ENCODE assay signal across 2 cellular contexts in the genomic region with DNA sequence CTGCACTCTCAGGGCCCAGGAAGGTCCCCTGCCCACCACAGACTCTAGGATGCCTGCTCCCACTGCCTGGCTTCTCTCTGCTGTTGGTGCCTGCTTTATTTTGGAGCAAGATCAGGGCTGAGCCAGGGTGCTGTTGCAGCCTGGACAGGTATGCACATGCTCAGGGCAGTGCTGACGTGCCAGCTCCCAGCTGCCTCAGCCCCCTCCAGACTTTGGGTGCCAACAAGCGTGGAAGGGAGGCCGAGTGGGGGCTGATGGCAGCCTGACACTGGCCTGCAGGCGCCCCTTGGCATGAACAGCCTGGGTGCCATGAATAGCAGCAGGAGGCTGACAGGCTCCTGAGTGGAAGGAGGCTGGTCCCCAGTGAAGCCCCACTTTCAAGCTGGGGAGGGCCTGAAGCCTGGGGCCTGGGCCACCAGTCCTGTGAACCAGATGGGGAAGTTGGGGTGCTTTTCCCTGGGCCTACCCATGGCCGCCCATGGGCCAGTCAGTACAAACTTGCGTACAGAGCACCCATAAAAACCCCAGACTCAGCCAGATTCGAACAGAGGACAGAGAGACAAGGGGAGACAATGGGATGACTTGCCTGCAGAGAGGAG.
TF ChIP-seq lines count a peak whose summit lies in the region.

No MANE protein-coding gene starts in this region.

TF ChIP-seq in H1, 55 proteins besides CTCF, POLR2A, EP300 and RAD21 (continued from another document):
- TF ChIP-seq JUND (IDR thresholded peaks at IDR 0.05; ENCODE audit: low read length) (no peak), FOSL1 (IDR thresholded peaks at IDR 0.05; ENCODE audit: insufficient read depth, low read depth, low read length) (no peak), BRCA1 (IDR thresholded peaks at IDR 0.05; ENCODE audit: low read depth, low read length) (no peak), BACH1 (IDR thresholded peaks at IDR 0.05; ENCODE audit: low read length) (no peak), TAF1 (IDR thresholded peaks at IDR 0.05; ENCODE audit: low read depth, low read length) (no peak), ZNF274 (IDR thresholded peaks at IDR 0.05; ENCODE audit: borderline replicate concordance, extremely low read depth, low read length) (no peak), SIX5 (IDR thresholded peaks at IDR 0.05; ENCODE audit: low read depth, low read length) (no peak), EZH2 (IDR thresholded peaks at IDR 0.05; ENCODE audit: low read depth, low read length, severe bottlenecking) (no peak)
- TF ChIP-seq, protein P1, sequence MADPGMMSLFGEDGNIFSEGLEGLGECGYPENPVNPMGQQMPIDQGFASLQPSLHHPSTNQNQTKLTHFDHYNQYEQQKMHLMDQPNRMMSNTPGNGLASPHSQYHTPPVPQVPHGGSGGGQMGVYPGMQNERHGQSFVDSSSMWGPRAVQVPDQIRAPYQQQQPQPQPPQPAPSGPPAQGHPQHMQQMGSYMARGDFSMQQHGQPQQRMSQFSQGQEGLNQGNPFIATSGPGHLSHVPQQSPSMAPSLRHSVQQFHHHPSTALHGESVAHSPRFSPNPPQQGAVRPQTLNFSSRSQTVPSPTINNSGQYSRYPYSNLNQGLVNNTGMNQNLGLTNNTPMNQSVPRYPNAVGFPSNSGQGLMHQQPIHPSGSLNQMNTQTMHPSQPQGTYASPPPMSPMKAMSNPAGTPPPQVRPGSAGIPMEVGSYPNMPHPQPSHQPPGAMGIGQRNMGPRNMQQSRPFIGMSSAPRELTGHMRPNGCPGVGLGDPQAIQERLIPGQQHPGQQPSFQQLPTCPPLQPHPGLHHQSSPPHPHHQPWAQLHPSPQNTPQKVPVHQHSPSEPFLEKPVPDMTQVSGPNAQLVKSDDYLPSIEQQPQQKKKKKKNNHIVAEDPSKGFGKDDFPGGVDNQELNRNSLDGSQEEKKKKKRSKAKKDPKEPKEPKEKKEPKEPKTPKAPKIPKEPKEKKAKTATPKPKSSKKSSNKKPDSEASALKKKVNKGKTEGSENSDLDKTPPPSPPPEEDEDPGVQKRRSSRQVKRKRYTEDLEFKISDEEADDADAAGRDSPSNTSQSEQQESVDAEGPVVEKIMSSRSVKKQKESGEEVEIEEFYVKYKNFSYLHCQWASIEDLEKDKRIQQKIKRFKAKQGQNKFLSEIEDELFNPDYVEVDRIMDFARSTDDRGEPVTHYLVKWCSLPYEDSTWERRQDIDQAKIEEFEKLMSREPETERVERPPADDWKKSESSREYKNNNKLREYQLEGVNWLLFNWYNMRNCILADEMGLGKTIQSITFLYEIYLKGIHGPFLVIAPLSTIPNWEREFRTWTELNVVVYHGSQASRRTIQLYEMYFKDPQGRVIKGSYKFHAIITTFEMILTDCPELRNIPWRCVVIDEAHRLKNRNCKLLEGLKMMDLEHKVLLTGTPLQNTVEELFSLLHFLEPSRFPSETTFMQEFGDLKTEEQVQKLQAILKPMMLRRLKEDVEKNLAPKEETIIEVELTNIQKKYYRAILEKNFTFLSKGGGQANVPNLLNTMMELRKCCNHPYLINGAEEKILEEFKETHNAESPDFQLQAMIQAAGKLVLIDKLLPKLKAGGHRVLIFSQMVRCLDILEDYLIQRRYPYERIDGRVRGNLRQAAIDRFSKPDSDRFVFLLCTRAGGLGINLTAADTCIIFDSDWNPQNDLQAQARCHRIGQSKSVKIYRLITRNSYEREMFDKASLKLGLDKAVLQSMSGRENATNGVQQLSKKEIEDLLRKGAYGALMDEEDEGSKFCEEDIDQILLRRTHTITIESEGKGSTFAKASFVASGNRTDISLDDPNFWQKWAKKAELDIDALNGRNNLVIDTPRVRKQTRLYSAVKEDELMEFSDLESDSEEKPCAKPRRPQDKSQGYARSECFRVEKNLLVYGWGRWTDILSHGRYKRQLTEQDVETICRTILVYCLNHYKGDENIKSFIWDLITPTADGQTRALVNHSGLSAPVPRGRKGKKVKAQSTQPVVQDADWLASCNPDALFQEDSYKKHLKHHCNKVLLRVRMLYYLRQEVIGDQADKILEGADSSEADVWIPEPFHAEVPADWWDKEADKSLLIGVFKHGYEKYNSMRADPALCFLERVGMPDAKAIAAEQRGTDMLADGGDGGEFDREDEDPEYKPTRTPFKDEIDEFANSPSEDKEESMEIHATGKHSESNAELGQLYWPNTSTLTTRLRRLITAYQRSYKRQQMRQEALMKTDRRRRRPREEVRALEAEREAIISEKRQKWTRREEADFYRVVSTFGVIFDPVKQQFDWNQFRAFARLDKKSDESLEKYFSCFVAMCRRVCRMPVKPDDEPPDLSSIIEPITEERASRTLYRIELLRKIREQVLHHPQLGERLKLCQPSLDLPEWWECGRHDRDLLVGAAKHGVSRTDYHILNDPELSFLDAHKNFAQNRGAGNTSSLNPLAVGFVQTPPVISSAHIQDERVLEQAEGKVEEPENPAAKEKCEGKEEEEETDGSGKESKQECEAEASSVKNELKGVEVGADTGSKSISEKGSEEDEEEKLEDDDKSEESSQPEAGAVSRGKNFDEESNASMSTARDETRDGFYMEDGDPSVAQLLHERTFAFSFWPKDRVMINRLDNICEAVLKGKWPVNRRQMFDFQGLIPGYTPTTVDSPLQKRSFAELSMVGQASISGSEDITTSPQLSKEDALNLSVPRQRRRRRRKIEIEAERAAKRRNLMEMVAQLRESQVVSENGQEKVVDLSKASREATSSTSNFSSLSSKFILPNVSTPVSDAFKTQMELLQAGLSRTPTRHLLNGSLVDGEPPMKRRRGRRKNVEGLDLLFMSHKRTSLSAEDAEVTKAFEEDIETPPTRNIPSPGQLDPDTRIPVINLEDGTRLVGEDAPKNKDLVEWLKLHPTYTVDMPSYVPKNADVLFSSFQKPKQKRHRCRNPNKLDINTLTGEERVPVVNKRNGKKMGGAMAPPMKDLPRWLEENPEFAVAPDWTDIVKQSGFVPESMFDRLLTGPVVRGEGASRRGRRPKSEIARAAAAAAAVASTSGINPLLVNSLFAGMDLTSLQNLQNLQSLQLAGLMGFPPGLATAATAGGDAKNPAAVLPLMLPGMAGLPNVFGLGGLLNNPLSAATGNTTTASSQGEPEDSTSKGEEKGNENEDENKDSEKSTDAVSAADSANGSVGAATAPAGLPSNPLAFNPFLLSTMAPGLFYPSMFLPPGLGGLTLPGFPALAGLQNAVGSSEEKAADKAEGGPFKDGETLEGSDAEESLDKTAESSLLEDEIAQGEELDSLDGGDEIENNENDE (IDR thresholded peaks at IDR 0.05; ENCODE audit: insufficient replicate concordance, low read length): no peak

TF ChIP-seq in GM12891, 5 proteins besides CTCF, POLR2A, EP300 and RAD21 (continued from another document):
- TF ChIP-seq SPI1 (IDR thresholded peaks at IDR 0.05; ENCODE audit: low read depth, low read length) (no peak), POLR2AphosphoS5 (IDR thresholded peaks at IDR 0.05; ENCODE audit: low read depth, low read length) (no peak), PAX5 (IDR thresholded peaks at IDR 0.05; ENCODE audit: insufficient read depth, low read length, severe bottlenecking) (no peak), TAF1 (IDR thresholded peaks at IDR 0.05; ENCODE audit: low read depth, low read length) (no peak)
TF ChIP-seq in GM12891: peak in this region for 0.
